ENCODE assay signal across 1 cellular context in the genomic region with DNA sequence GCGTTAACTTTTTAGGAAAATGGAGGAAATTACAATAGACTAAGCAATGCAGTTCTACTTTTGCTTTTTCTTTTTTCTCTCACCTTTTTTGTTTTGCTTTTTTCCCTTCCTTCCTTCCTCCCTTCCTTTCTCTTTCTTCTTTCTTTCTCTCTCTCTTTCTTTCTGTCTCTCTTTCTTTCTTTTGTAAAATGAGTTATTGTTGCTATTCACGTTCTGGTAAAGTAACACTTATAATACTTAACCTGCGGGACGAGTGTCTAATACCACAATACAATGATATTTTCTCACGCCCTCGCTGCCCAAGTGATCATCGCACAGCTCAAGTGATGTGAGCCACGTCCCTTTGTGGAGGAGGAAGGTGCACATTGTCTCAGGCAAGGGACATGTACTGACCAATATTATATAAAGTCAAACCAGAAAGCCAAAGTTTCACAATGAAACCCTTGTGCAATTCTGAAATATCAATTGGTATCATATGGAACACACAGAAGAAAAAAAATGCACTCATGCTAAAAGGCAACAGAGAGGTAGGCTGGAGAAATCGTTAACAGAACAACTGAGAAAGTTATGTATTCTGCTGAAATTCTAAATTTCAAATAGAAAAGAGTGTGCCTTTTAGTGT.
TF ChIP-seq lines count a peak whose summit lies in the region.

No MANE protein-coding gene starts in this region.

TF ChIP-seq in endothelial cell of umbilical vein, 7 proteins besides CTCF, POLR2A, EP300 and RAD21:
- TF ChIP-seq GATA2 (IDR thresholded peaks at IDR 0.05; ENCODE audit: insufficient read depth, insufficient read length, low read depth, low read length) (no peak), JUN (IDR thresholded peaks at IDR 0.05; ENCODE audit: borderline replicate concordance, insufficient read depth, insufficient read length, low read depth) (no peak), EZH2 (IDR thresholded peaks at IDR 0.05; ENCODE audit: borderline replicate concordance, low read depth, low read length, severe bottlenecking) (no peak), POLR2AphosphoS5 (IDR thresholded peaks at IDR 0.05; ENCODE audit: insufficient read depth, low read depth, low read length) (no peak), FOS (IDR thresholded peaks at IDR 0.05; ENCODE audit: borderline replicate concordance, insufficient read depth, low read length) (no peak), MYC (IDR thresholded peaks at IDR 0.05; ENCODE audit: low read depth, low read length) (no peak)
- TF ChIP-seq, protein P1, sequence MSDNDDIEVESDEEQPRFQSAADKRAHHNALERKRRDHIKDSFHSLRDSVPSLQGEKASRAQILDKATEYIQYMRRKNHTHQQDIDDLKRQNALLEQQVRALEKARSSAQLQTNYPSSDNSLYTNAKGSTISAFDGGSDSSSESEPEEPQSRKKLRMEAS (IDR thresholded peaks at IDR 0.05; ENCODE audit: insufficient read depth, insufficient read length), result no peak
TF ChIP-seq in endothelial cell of umbilical vein: peak in this region for 0.
